8 cellular contexts compared by ENCODE assay signal in the genomic region with DNA sequence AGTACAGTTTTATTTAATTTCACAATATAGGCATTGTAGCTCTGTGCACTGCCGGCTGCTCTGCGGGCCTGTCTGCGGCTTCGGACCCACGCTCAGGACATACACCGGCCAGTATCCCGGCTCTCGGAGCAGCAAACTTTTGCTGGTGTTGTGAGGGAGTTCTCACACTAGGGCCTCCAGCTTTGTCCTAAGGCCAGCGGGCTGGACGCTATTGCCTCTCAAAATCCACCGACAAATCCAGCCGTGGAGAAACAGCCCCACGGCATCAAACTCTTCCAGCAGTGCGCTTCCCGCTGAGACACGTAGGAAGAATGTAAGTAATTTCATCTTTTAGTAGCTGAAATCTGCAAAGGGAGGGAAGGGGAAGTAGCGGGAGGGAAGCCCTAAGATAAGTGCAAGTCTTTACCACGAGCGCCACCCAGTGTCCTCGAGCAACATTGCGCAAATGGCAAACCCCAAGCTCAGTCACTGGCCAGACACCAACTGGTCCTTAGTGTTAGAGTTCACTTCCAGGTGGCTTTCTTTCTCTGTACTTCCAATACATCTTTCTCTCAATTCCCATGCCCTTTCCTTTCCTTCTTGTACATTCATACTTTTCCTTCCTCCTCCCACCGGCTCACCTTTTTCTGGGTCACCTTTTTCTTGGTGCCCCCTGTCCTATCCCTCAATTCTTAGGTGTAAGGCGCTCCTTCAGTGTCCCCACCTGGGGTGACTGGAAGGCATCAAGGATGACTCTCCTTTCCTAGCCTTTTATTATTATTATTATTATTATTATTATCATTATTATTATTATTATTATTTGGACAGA. TPM values are rescaled to one million over a fixed set of nuclear protein-coding genes. Genes with fewer than 3 reads are reported as not detected.
A peak's percentile ranks its signal among the peaks of the same experiment; 100 is the strongest.
DNase-seq lines count a peak whose midpoint lies in the region; ATAC-seq and TF ChIP-seq lines count a peak whose summit lies in the region.

No MANE protein-coding gene starts in this region.

- peak; percentile 99 for TF ChIP-seq RAD21 in liver (IDR thresholded peaks at IDR 0.05)

- peaks cover 8% of the 10 kb centered on the region for H3K36me3 ChIP-seq in A673 (ENCODE audit: insufficient read depth, low read length, poor library complexity, severe bottlenecking)
- H3K36me3 ChIP-seq in liver (ENCODE audit: control insufficient read depth in 4 of 4, insufficient read depth in 3 of 4, low read depth in 1 of 4, low read length in 3 of 4), result no peaks in the 10 kb centered on the region

- H3K4me3 ChIP-seq in A673 (ENCODE audit: low read depth, low read length, poor library complexity, severe bottlenecking) (peak overlapping the region; percentile 40), coronary artery (peak overlapping the region; percentile 71), liver (ENCODE audit: low read depth in 1 of 3, low read length in 3 of 3) (peak overlapping the region; percentile 38 to 67 (median 43))

- DNase-seq in A673 (ENCODE audit: low spot score) (peak; percentile 91), NCI-H2171 treated with DMSO at 0.1 percent for 48 hours (lab: John Stamatoyannopoulos, UW) (peak; percentile 71), coronary artery (ENCODE audit: low spot score) (no peak)
- DNase-seq in activated CD4-positive, alpha-beta T cell treated with anti-CD3 and anti-CD28 coated beads for 1 hour, result peak; percentile 47
- peak; percentile 53 to 63 for DNase-seq in stimulated activated CD4-positive, alpha-beta T cell treated with anti-CD3 and anti-CD28 coated beads, Interleukin-4, amount 100 ng/mL, for 4 hours

- WGBS in liver, result 6% methylated on average over 23 of the region's 23 CpGs

- TF ChIP-seq CTCF in A673 (conservative IDR thresholded peaks at IDR 0.05; ENCODE audit: low read depth, low read length) (peak; percentile 93), coronary artery (IDR thresholded peaks at IDR 0.05) (peak; percentile 79), liver (IDR thresholded peaks at IDR 0.05; ENCODE audit: low read depth, low read length, missing input control) (peak; percentile 93)

- H3K27me3 ChIP-seq in A673 (replicated peaks; ENCODE audit: insufficient read depth, low read depth, low read length, poor library complexity) (peaks cover 3% of the 10 kb centered on the region), liver (ENCODE audit: control insufficient read depth in 4 of 4, insufficient read depth in 4 of 4, low read length in 3 of 4) (peaks cover 0 to 12% (median 8%) of the 10 kb centered on the region in 4 donors)

- intact Hi-C loops in A673 (cut with micrococcal nuclease; ENCODE audit: unreplicated experiment), result loop anchor here (1.0 to 10.0 kb wide), 5 partner anchors 705 to 1309 kb away; partner anchors contain the start of gene SLC25A13

- H3K9ac ChIP-seq in liver (ENCODE audit: low read depth in 1 of 2, low read length in 2 of 2), result peak overlapping the region; percentile 2 to 19

- ATAC-seq in GM18498 (IDR thresholded peaks at IDR 0.05; ENCODE audit: unreplicated experiment) (peak; percentile 89), HG03025 (IDR thresholded peaks at IDR 0.05; ENCODE audit: low FRiP score, unreplicated experiment) (peak; percentile 82)

- CTCF ChIA-PET in A673 (lab: Charles Lee), result interaction anchor here (0.7 to 1.3 kb wide), 8 partner anchors 22 to 1110 kb away, joined by 3 to 7 read pairs (median 4); partner anchors contain the start of gene DLX6

- peak overlapping the region; percentile 62 for H3K27ac ChIP-seq in A673 (ENCODE audit: low read depth, low read length, poor library complexity, severe bottlenecking)
- H3K27ac ChIP-seq in coronary artery, result no peak overlapping the region
- no peak overlapping the region for H3K27ac ChIP-seq in liver (ENCODE audit: low read depth in 1 of 2, low read length in 2 of 2)

- BruUV-seq in A673 (replicated peaks; lab: Mats Ljungman, UMichigan), result no TSS peak

- H3K9me3 ChIP-seq in A673 (ENCODE audit: low read depth, low read length, poor library complexity, severe bottlenecking) (no peaks in the 10 kb centered on the region), liver (ENCODE audit: control insufficient read depth in 4 of 4, low read length in 3 of 4) (no peaks in the 10 kb centered on the region)

- H3K4me1 ChIP-seq in A673 (ENCODE audit: insufficient read depth, low read length, poor library complexity, severe bottlenecking), result peaks cover 25% of the 10 kb centered on the region
- peaks cover 4 to 21% (median 16%) of the 10 kb centered on the region in 4 donors for H3K4me1 ChIP-seq in liver (ENCODE audit: control insufficient read depth in 4 of 4, insufficient read depth in 4 of 4, low read length in 3 of 4)

- POLR2A ChIA-PET in A673 (lab: Charles Lee; ENCODE audit: low non-redundant PET), result interaction anchor here (0.6 kb wide), 1 partner anchor 287 kb away, joined by 3 read pairs; no protein-coding TSS in a partner anchor

TF ChIP-seq in liver, 16 proteins besides CTCF, POLR2A, EP300 and RAD21:
- TF ChIP-seq REST (IDR thresholded peaks at IDR 0.05) (no peak), HNF4A (conservative IDR thresholded peaks at IDR 0.05) (peak in 1 of 2 donors; percentile 31), JUND (IDR thresholded peaks at IDR 0.05) (no peak), FOXA1 (IDR thresholded peaks at IDR 0.05) (no peak), RXRA (IDR thresholded peaks at IDR 0.05) (peak; percentile 31 to 33)

RNA-seq across cellular contexts. Expression of gene DLX5, which starts 3.0 kb away (rescaled TPM):
- 69.6 and 82.1 TPM in 2 replicates for total RNA-seq in A673 (2021)
- not detected for total RNA-seq in liver
- polyA plus RNA-seq in liver, result not detected

RNA-seq across cellular contexts. Expression of gene DLX6, which starts 22.3 kb away (rescaled TPM):
- total RNA-seq in A673 (2021) (17.9 and 19.3 TPM in 2 replicates), liver (not detected)
- polyA plus RNA-seq in liver, result not detected

Comparison
In these comparisons a context has a peak if more than half of its experiments do, and no peak if none do; other contexts are left out.
1. RNA of gene DLX5, which starts 3.0 kb away (total RNA-seq): 69.6 to 82.1 TPM in A673; not detected in liver; every median in the first group is over 10 times any median in the second.
2. RNA of gene DLX6, which starts 22.3 kb away (total RNA-seq): 17.9 to 19.3 TPM in A673; not detected in liver; every median in the first group is over 10 times any median in the second.
3. Peak in every context shown above with its lines, with median percentiles within 50 percentile points of each other: H3K4me3 ChIP-seq and CTCF ChIP-seq.